Comparison of ENCODE assay signal across 1 cellular context in the genomic region with DNA sequence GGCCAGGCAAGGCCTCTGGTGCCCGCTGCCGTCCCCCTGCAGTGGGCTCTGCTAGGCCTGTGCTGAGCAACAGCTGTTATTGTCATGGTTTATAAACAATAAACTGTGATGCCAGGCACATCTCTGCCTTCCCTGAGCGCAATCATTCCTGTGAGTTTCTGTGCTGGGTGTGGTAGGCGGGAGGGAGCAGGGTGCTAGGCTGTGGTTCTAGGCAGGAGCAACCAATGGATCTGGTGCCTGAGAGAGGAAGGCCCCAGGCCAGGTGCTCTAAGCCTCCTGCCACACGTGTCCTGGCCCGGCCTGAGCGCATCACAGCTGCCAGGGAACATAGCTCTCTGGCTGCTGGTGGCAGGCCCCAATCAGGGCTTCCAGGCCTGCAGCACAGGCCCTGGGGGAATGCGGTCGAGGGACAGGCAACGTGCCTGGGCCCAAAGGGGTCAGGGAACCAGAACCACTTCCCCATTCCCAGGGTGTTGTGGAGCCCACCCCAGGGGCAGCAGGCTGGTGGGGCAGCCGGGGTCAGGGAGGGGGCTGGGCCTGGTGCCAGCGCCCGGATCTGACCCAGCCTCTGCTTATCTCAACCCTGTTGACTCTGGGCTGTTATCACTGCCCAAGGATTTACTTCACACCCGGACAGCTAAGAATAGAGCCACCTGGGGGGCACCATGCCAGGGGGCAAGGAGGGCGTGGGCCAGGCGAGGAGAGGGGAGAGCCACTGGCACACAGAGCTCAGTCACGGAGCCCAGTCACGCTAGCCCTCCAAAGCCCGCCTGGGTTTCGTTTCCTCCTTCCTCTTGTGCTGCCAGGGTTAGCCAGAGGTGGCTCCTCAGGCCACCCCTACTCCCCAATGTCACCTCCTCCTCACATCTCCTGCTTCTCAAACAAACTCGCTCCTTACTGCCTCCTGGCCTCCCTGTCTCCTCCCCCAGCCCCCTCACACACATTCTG.
TF ChIP-seq lines count a peak whose summit lies in the region.

No MANE protein-coding gene starts in this region.

TF ChIP-seq in HepG2, 621 proteins besides CTCF, POLR2A, EP300 and RAD21 (continued from another document and continues in another):
- TF ChIP-seq SKIL (CRISPR knock-in tag; IDR thresholded peaks at IDR 0.05; ENCODE audit: borderline replicate concordance) = no peak
- no peak for TF ChIP-seq ZNF275 (CRISPR knock-in tag; IDR thresholded peaks at IDR 0.05; ENCODE audit: borderline replicate concordance)
- no peak for TF ChIP-seq ZNF441 (CRISPR knock-in tag; IDR thresholded peaks at IDR 0.05; ENCODE audit: borderline replicate concordance)
- no peak for TF ChIP-seq TBX3 (IDR thresholded peaks at IDR 0.05; ENCODE audit: borderline replicate concordance)
- peak; percentile 60 for TF ChIP-seq RARA (CRISPR knock-in tag; IDR thresholded peaks at IDR 0.05)
- TF ChIP-seq FOSL1 (CRISPR knock-in tag; IDR thresholded peaks at IDR 0.05; ENCODE audit: borderline replicate concordance) = no peak
- TF ChIP-seq, protein P1, sequence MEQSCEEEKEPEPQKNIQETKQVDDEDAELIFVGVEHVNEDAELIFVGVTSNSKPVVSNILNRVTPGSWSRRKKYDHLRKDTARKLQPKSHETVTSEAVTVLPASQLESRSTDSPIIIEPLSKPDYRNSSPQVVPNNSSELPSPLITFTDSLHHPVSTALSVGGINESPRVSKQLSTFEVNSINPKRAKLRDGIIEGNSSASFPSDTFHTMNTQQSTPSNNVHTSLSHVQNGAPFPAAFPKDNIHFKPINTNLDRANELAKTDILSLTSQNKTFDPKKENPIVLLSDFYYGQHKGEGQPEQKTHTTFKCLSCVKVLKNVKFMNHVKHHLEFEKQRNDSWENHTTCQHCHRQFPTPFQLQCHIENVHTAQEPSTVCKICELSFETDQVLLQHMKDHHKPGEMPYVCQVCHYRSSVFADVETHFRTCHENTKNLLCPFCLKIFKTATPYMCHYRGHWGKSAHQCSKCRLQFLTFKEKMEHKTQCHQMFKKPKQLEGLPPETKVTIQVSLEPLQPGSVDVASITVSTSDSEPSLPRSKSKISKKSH (CRISPR knock-in tag; IDR thresholded peaks at IDR 0.05; ENCODE audit: borderline replicate concordance) = no peak
- no peak for TF ChIP-seq KAT2B (IDR thresholded peaks at IDR 0.05; ENCODE audit: borderline replicate concordance, low read depth, low read length)
- no peak for TF ChIP-seq GMEB2 (CRISPR knock-in tag; IDR thresholded peaks at IDR 0.05; ENCODE audit: low read depth)
- TF ChIP-seq, protein P2, sequence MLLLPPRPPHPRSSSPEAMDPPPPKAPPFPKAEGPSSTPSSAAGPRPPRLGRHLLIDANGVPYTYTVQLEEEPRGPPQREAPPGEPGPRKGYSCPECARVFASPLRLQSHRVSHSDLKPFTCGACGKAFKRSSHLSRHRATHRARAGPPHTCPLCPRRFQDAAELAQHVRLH (CRISPR knock-in tag; IDR thresholded peaks at IDR 0.05; ENCODE audit: borderline replicate concordance, low read depth) = no peak
- no peak for TF ChIP-seq HNRNPLL (IDR thresholded peaks at IDR 0.05; ENCODE audit: low read depth, low read length, poor library complexity, severe bottlenecking)
- TF ChIP-seq ASH2L (IDR thresholded peaks at IDR 0.05; ENCODE audit: insufficient read length, low read depth, low read length) = no peak
- TF ChIP-seq TBL1XR1 (IDR thresholded peaks at IDR 0.05; ENCODE audit: borderline replicate concordance, low read length, partially characterized antibody) = no peak
- TF ChIP-seq MLLT10 (CRISPR knock-in tag; IDR thresholded peaks at IDR 0.05) = no peak
- no peak for TF ChIP-seq PAX8 (CRISPR knock-in tag; IDR thresholded peaks at IDR 0.05; ENCODE audit: borderline replicate concordance)
- TF ChIP-seq HHEX (CRISPR knock-in tag; IDR thresholded peaks at IDR 0.05) = peak; percentile 85
- TF ChIP-seq ZFP91 (CRISPR knock-in tag; IDR thresholded peaks at IDR 0.05; ENCODE audit: borderline replicate concordance) = 0 out of 2 replicates have a peak, but pooled peaks have one; percentile 15
- no peak for TF ChIP-seq EED (CRISPR knock-in tag; IDR thresholded peaks at IDR 0.05)
- no peak for TF ChIP-seq PRPF4 (IDR thresholded peaks at IDR 0.05; ENCODE audit: low read depth, low read length, poor library complexity, severe bottlenecking)
- peak; percentile 56; the same call in 1 of the 2 replicates for TF ChIP-seq MEF2D (CRISPR knock-in tag; IDR thresholded peaks at IDR 0.05)
- TF ChIP-seq ATF7 (IDR thresholded peaks at IDR 0.05) = no peak
- no peak for TF ChIP-seq ATF7 (CRISPR knock-in tag; IDR thresholded peaks at IDR 0.05)
- TF ChIP-seq PAWR (CRISPR knock-in tag; IDR thresholded peaks at IDR 0.05; ENCODE audit: borderline replicate concordance) = no peak
- TF ChIP-seq ZNF75D (CRISPR knock-in tag; IDR thresholded peaks at IDR 0.05; ENCODE audit: borderline replicate concordance) = no peak
- no peak for TF ChIP-seq SIN3A (IDR thresholded peaks at IDR 0.05; ENCODE audit: borderline replicate concordance, low read depth, low read length)
- TF ChIP-seq ZNF841 (CRISPR knock-in tag; IDR thresholded peaks at IDR 0.05; ENCODE audit: borderline replicate concordance) = no peak
- no peak for TF ChIP-seq SOX5 (CRISPR knock-in tag; IDR thresholded peaks at IDR 0.05; ENCODE audit: borderline replicate concordance)
- peak; percentile 27; the same call in 1 of the 2 replicates for TF ChIP-seq FOXA3 (CRISPR knock-in tag; IDR thresholded peaks at IDR 0.05)
- no peak for TF ChIP-seq ZNF503 (CRISPR knock-in tag; IDR thresholded peaks at IDR 0.05)
- TF ChIP-seq GATA4 (IDR thresholded peaks at IDR 0.05; ENCODE audit: borderline replicate concordance, low read depth) = 0 out of 2 replicates have a peak, but pooled peaks have one; percentile 22
- TF ChIP-seq, protein P3, sequence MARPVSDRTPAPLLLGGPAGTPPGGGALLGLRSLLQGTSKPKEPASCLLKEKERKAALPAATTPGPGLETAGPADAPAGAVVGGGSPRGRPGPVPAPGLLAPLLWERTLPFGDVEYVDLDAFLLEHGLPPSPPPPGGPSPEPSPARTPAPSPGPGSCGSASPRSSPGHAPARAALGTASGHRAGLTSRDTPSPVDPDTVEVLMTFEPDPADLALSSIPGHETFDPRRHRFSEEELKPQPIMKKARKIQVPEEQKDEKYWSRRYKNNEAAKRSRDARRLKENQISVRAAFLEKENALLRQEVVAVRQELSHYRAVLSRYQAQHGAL (CRISPR knock-in tag; IDR thresholded peaks at IDR 0.05; ENCODE audit: not compliant biosample characterization) = no peak
- TF ChIP-seq ZNF777 (CRISPR knock-in tag; IDR thresholded peaks at IDR 0.05) = no peak
- TF ChIP-seq ZNF629 (CRISPR knock-in tag; conservative IDR thresholded peaks at IDR 0.05) = no peak
- TF ChIP-seq ZNF121 (CRISPR knock-in tag; IDR thresholded peaks at IDR 0.05) = no peak
- TF ChIP-seq GMEB1 (CRISPR knock-in tag; IDR thresholded peaks at IDR 0.05; ENCODE audit: borderline replicate concordance) = no peak
- no peak for TF ChIP-seq ZSCAN12 (CRISPR knock-in tag; IDR thresholded peaks at IDR 0.05)
- TF ChIP-seq ZFY (CRISPR knock-in tag; IDR thresholded peaks at IDR 0.05) = no peak
- TF ChIP-seq ZNF644 (CRISPR knock-in tag; IDR thresholded peaks at IDR 0.05; ENCODE audit: low read depth) = no peak
- no peak for TF ChIP-seq ZNF737 (CRISPR knock-in tag; IDR thresholded peaks at IDR 0.05; ENCODE audit: borderline replicate concordance)
